Comparison of ENCODE assay signal across 11 cellular contexts in genomic region chr19:55636723-55637122, GRCh38. TPM values are rescaled to one million over a fixed set of nuclear protein-coding genes. Genes with fewer than 3 reads are reported as not detected.
DNase-seq lines count a peak whose midpoint lies in the region; ATAC-seq and TF ChIP-seq lines count a peak whose summit lies in the region.
"Had no signal": no experiment of that assay in that cellular context is flagged by ENCODE, and none has a peak within 500 bp of the region (broad histone marks: within the 10 kb centered on the region; RNA-seq: fewer than 3 reads in every experiment).

No MANE protein-coding gene starts in this region.

- H3K4me1 Mint-ChIP-seq in activated naive CD4-positive, alpha-beta T cell treated with anti-CD3 and anti-CD28 coated beads for 36 hours (ENCODE audit: low read depth), result peaks cover 57% of the 10 kb centered on the region
- H3K4me1 Mint-ChIP-seq in WTC11, result peaks cover 32% of the 10 kb centered on the region
- H3K4me1 Mint-ChIP-seq in glutamatergic neuron (ENCODE audit: low read depth, unreplicated experiment), result peaks cover 20% of the 10 kb centered on the region
- peaks cover 69% of the 10 kb centered on the region for H3K4me1 Mint-ChIP-seq in stimulated activated naive CD8-positive, alpha-beta T cell treated with anti-CD3 and anti-CD28 coated beads, Interleukin-15, amount 100 ng/mL, for 72 hours

- H3K27me3 Mint-ChIP-seq in activated naive CD4-positive, alpha-beta T cell treated with anti-CD3 and anti-CD28 coated beads for 36 hours (ENCODE audit: low read depth), result no peaks in the 10 kb centered on the region
- H3K27me3 Mint-ChIP-seq in WTC11 (ENCODE audit: low read depth) (peaks cover 9% of the 10 kb centered on the region), glutamatergic neuron (ENCODE audit: unreplicated experiment) (peaks cover 14% of the 10 kb centered on the region)
- H3K27me3 Mint-ChIP-seq in stimulated activated naive CD8-positive, alpha-beta T cell treated with anti-CD3 and anti-CD28 coated beads, Interleukin-15, amount 100 ng/mL, for 72 hours, result no peaks in the 10 kb centered on the region

- TF ChIP-seq CTCF in WTC11 (IDR thresholded peaks at IDR 0.05) (no peak), glutamatergic neuron (IDR thresholded peaks at IDR 0.05; ENCODE audit: partially characterized antibody, unreplicated experiment) (no peak), lower lobe of right lung (IDR thresholded peaks at IDR 0.05) (no peak)

- peaks cover 74% of the 10 kb centered on the region for H3K4me1 ChIP-seq in lower lobe of right lung

- H3K9me3 ChIP-seq in lower lobe of right lung, result no peaks in the 10 kb centered on the region
- H3K9me3 ChIP-seq: pancreas had no signal

- CTCF ChIA-PET in activated naive CD4-positive, alpha-beta T cell treated with anti-CD3 and anti-CD28 coated beads for 36 hours (lab: Charles Lee), result interaction anchor here (0.7 to 2.1 kb wide), 5 partner anchors 10 to 122 kb away, joined by 3 to 9 read pairs (median 3); no protein-coding TSS in a partner anchor
- CTCF ChIA-PET in WTC11 (lab: Charles Lee), result interaction anchor here (1.0 to 2.9 kb wide), 5 partner anchors 12 to 169 kb away, joined by 3 to 10 read pairs (median 4); partner anchors contain the start of genes ZNF784 and ZNF865

- H3K27ac ChIP-seq in lower lobe of right lung, result no peak overlapping the region

- POLR2A ChIA-PET in WTC11 (lab: Charles Lee), result no interaction called here

- H3K27me3 ChIP-seq in lower lobe of right lung (ENCODE audit: low read depth), result no peaks in the 10 kb centered on the region
- H3K27me3 ChIP-seq: pancreas had no signal

- H3K4me3 ChIP-seq in lower lobe of right lung, result no peak overlapping the region

- peak overlapping the region; percentile 99 for H3K4me3 Mint-ChIP-seq in activated naive CD4-positive, alpha-beta T cell treated with anti-CD3 and anti-CD28 coated beads for 36 hours
- peak overlapping the region; percentile 100 for H3K4me3 Mint-ChIP-seq in WTC11
- peak overlapping the region; percentile 98 for H3K4me3 Mint-ChIP-seq in glutamatergic neuron (ENCODE audit: unreplicated experiment)
- peak overlapping the region; percentile 96 to 99 for H3K4me3 Mint-ChIP-seq in stimulated activated naive CD8-positive, alpha-beta T cell treated with anti-CD3 and anti-CD28 coated beads, Interleukin-15, amount 100 ng/mL, for 72 hours

- no peaks in the 10 kb centered on the region for H3K9me3 Mint-ChIP-seq in activated naive CD4-positive, alpha-beta T cell treated with anti-CD3 and anti-CD28 coated beads for 36 hours
- H3K9me3 Mint-ChIP-seq in WTC11 (peaks cover 4% of the 10 kb centered on the region), glutamatergic neuron (ENCODE audit: unreplicated experiment) (peaks cover 8% of the 10 kb centered on the region)
- H3K9me3 Mint-ChIP-seq in stimulated activated naive CD8-positive, alpha-beta T cell treated with anti-CD3 and anti-CD28 coated beads, Interleukin-15, amount 100 ng/mL, for 72 hours, result peaks cover 0 to 6% of the 10 kb centered on the region in 2 donors

- intact Hi-C loops in activated naive CD4-positive, alpha-beta T cell treated with anti-CD3 and anti-CD28 coated beads for 36 hours (cut with micrococcal nuclease), result no loop called here
- intact Hi-C loops in lower lobe of right lung (cut with DNase I), result no loop called here

- no peaks in the 10 kb centered on the region for H3K36me3 ChIP-seq in lower lobe of right lung
- H3K36me3 ChIP-seq: pancreas had no signal

- H3K36me3 Mint-ChIP-seq in activated naive CD4-positive, alpha-beta T cell treated with anti-CD3 and anti-CD28 coated beads for 36 hours (ENCODE audit: low read depth), result peaks cover 23% of the 10 kb centered on the region
- H3K36me3 Mint-ChIP-seq in WTC11, result peaks cover 16% of the 10 kb centered on the region
- no peaks in the 10 kb centered on the region for H3K36me3 Mint-ChIP-seq in glutamatergic neuron (ENCODE audit: unreplicated experiment)

- ATAC-seq in WTC11 (no peak), lower lobe of right lung (no peak)
- ATAC-seq in stimulated activated naive CD8-positive, alpha-beta T cell treated with anti-CD3 and anti-CD28 coated beads, Interleukin-15, amount 100 ng/mL, for 72 hours, result no peak
- ATAC-seq: pancreas had no signal

- DNase-seq in activated naive CD4-positive, alpha-beta T cell treated with anti-CD3 and anti-CD28 coated beads for 36 hours, result no peak
- no peak for DNase-seq in activated naive CD4-positive, alpha-beta T cell treated with anti-CD3 and anti-CD28 coated beads, Interleukin-2, amount 50 U/mL, for 16 hours
- DNase-seq in WTC11 (ENCODE audit: low spot score) (no peak), glutamatergic neuron (no peak), NCI-H748 treated with DMSO at 0.1 percent for 48 hours (lab: John Stamatoyannopoulos, UW) (no peak), lower lobe of right lung (no peak), HPDE6-E6E7 (ENCODE audit: extremely low spot score) (no peak)
- DNase-seq in stimulated activated naive CD8-positive, alpha-beta T cell treated with anti-CD3 and anti-CD28 coated beads, Interleukin-15, amount 100 ng/mL, for 72 hours, result no peak
- DNase-seq: activated effector memory CD4-positive, alpha-beta T cell treated with Interleukin-2 at 50 U/mL for 16 hours; NCI-H446 had no signal

- peak overlapping the region; percentile 100 for H3K27ac Mint-ChIP-seq in activated naive CD4-positive, alpha-beta T cell treated with anti-CD3 and anti-CD28 coated beads for 36 hours
- peak overlapping the region; percentile 82 for H3K27ac Mint-ChIP-seq in WTC11
- H3K27ac Mint-ChIP-seq in glutamatergic neuron (ENCODE audit: unreplicated experiment), result no peak overlapping the region
- H3K27ac Mint-ChIP-seq in stimulated activated naive CD8-positive, alpha-beta T cell treated with anti-CD3 and anti-CD28 coated beads, Interleukin-15, amount 100 ng/mL, for 72 hours, result peak overlapping the region; percentile 85 to 100

TF ChIP-seq in WTC11, 78 proteins besides CTCF, POLR2A, EP300 and RAD21 (continues in another document):
- TF ChIP-seq ATF3 (CRISPR knock-in tag; conservative IDR thresholded peaks at IDR 0.05), result no peak
- no peak for TF ChIP-seq MXD4 (CRISPR knock-in tag; IDR thresholded peaks at IDR 0.05; ENCODE audit: borderline replicate concordance)
- TF ChIP-seq ZNF232 (CRISPR knock-in tag; IDR thresholded peaks at IDR 0.05), result no peak
- TF ChIP-seq NFYB (CRISPR knock-in tag; conservative IDR thresholded peaks at IDR 0.05; ENCODE audit: low read depth), result no peak
- TF ChIP-seq CBFB (CRISPR knock-in tag; IDR thresholded peaks at IDR 0.05; ENCODE audit: low read depth), result no peak
- TF ChIP-seq JAZF1 (CRISPR knock-in tag; IDR thresholded peaks at IDR 0.05), result no peak
- TF ChIP-seq ARID4B (CRISPR knock-in tag; IDR thresholded peaks at IDR 0.05; ENCODE audit: borderline replicate concordance), result no peak
- no peak for TF ChIP-seq SMAD4 (CRISPR knock-in tag; IDR thresholded peaks at IDR 0.05)

RNA-seq across cellular contexts. Expression of gene ZNF580, which starts 4.1 kb away (rescaled TPM):
- 10 to 100 TPM; 18.1 to 18.7 TPM for total RNA-seq in activated naive CD4-positive, alpha-beta T cell treated with anti-CD3 and anti-CD28 coated beads for 36 hours
- total RNA-seq in WTC11 (2021), result 31.3 to 33.5 TPM (median 32.0 TPM) in 3 replicates
- total RNA-seq in glutamatergic neuron (ENCODE audit: unreplicated experiment), result 43.6 TPM
- 35.2 TPM for total RNA-seq in lower lobe of right lung

RNA-seq across cellular contexts. Expression of gene ZNF581, which starts 6.7 kb away (rescaled TPM):
- total RNA-seq in activated naive CD4-positive, alpha-beta T cell treated with anti-CD3 and anti-CD28 coated beads for 36 hours, result 10 to 100 TPM; 18.0 to 20.7 TPM
- total RNA-seq in WTC11 (2021) (94.6 to 100 TPM (median 99.5 TPM) in 3 replicates), glutamatergic neuron (ENCODE audit: unreplicated experiment) (31.0 TPM), lower lobe of right lung (22.7 TPM)

RNA-seq across cellular contexts. Expression of gene CCDC106, which starts 11.3 kb away (rescaled TPM):
- 1 to 10 TPM; 4.2 to 4.4 TPM for total RNA-seq in activated naive CD4-positive, alpha-beta T cell treated with anti-CD3 and anti-CD28 coated beads for 36 hours
- total RNA-seq in WTC11 (2021) (21.1 to 24.8 TPM (median 24.8 TPM) in 3 replicates), glutamatergic neuron (ENCODE audit: unreplicated experiment) (32.1 TPM), lower lobe of right lung (11.6 TPM)

RNA-seq across cellular contexts. Expression of gene ZNF784, which starts 12.4 kb away (rescaled TPM):
- total RNA-seq in activated naive CD4-positive, alpha-beta T cell treated with anti-CD3 and anti-CD28 coated beads for 36 hours, result 1 to 10 TPM; 3.7 to 4.0 TPM
- total RNA-seq in WTC11 (2021) (9.9 to 12.1 TPM (median 11.4 TPM) in 3 replicates), glutamatergic neuron (ENCODE audit: unreplicated experiment) (8.4 TPM), lower lobe of right lung (7.1 TPM)

RNA-seq across cellular contexts. Expression of gene U2AF2, which starts 18.1 kb away (rescaled TPM):
- total RNA-seq in activated naive CD4-positive, alpha-beta T cell treated with anti-CD3 and anti-CD28 coated beads for 36 hours, result 100 to 1,000 TPM; 285 to 293 TPM
- total RNA-seq in WTC11 (2021), result 249 to 302 TPM (median 249 TPM) in 3 replicates
- 216 TPM for total RNA-seq in glutamatergic neuron (ENCODE audit: unreplicated experiment)
- 143 TPM for total RNA-seq in lower lobe of right lung
